In the genomic region with DNA sequence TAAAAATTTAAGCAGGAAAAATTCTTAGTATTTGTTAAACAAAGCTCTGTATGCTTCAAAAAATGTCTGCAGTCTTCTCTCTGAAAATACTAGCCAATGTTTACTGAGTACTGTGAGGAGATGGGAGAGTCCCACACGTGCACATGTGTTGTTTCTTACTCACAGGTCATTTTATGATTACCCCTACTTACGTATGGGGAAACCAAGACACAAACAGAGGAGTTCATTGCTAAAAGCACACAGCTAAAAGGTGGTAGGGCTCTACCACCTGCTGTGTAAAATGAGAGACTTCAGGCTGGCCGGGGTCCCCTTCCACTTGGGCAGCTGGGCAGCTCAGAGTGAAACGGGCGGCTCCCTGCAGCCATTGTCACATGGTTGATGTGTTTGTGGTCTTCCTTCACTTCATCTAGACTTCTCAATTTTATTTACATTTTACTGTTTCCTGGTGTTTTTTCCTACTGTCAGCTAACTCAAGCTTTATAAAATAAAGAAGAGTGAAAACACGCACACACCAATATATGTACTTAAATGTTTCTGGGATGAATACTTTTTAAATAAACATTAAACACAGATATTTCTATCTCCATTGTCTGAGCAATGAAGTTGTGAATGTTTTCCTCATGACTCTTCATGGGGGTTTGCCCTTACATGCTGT, we compare ENCODE assay signal across 10 cellular contexts.
DNase-seq lines count a peak whose midpoint lies in the region; ATAC-seq and TF ChIP-seq lines count a peak whose summit lies in the region.
"Had no signal": no experiment of that assay in that cellular context is flagged by ENCODE, and none has a peak within 500 bp of the region (broad histone marks: within the 10 kb centered on the region; RNA-seq: fewer than 3 reads in every experiment).

No MANE protein-coding gene starts in this region.

- POLR2A ChIA-PET in GM10248 (lab: Yijun Ruan, JAX) = interaction anchor here (0.6 kb wide), 1 partner anchor 62 kb away, joined by 4 read pairs; no protein-coding TSS in a partner anchor

- H3K27ac ChIP-seq in right lobe of liver (peak overlapping the region in 2 of 3 donors; percentile 1 to 17), upper lobe of left lung (peak overlapping the region; percentile 78 to 87 (median 80)), coronary artery (peak overlapping the region in 1 of 2 donors; percentile 70)

- ATAC-seq in right lobe of liver = no peak
- no peak for ATAC-seq in upper lobe of left lung (ENCODE audit: low FRiP score in 2 of 2)

- peaks cover 0 to 15% (median 5%) of the 10 kb centered on the region in 4 donors for H3K4me1 ChIP-seq in right lobe of liver
- peaks cover 41 to 79% (median 60%) of the 10 kb centered on the region in 4 donors for H3K4me1 ChIP-seq in upper lobe of left lung

- CTCF ChIA-PET in GM10248 (lab: Yijun Ruan, JAX) = interaction anchor here (0.7 to 2.6 kb wide), 13 partner anchors 8 to 259 kb away, joined by 3 to 12 read pairs (median 3); no protein-coding TSS in a partner anchor

- intact Hi-C loops in activated T-helper 1 cell treated with anti-CD3 and anti-CD28 coated beads, Interleukin-12 subunit alpha, Interleukin-12 subunit beta, Interleukin-2, Interleukin-4 antibody, amounts not matched to agents 30 ng/mL and 10 ng/mL and 1 ng/mL, durations not matched to agents 14 hours and 24 hours and 36 hours (cut with micrococcal nuclease) = loop anchor here (5.0 to 10.0 kb wide), 4 partner anchors 139 to 567 kb away; partner anchors contain the start of genes ZNF236 and ZNF516
- intact Hi-C loops in right lobe of liver (cut with DNase I) = no loop called here

- no peaks in the 10 kb centered on the region for H3K9me3 Mint-ChIP-seq in activated naive CD4-positive, alpha-beta T cell treated with anti-CD3 and anti-CD28 coated beads, Interleukin-2, amount 50 U/mL, for 24 hours
- no peaks in the 10 kb centered on the region for H3K9me3 Mint-ChIP-seq in activated T-helper 1 cell treated with anti-CD3 and anti-CD28 coated beads, Interleukin-12 subunit alpha, Interleukin-12 subunit beta, Interleukin-2, Interleukin-4 antibody, amounts not matched to agents 30 ng/mL and 10 ng/mL and 1 ng/mL, durations not matched to agents 14 hours and 24 hours and 36 hours

- H3K4me1 Mint-ChIP-seq in activated naive CD4-positive, alpha-beta T cell treated with anti-CD3 and anti-CD28 coated beads, Interleukin-2, amount 50 U/mL, for 24 hours = peaks cover 86% of the 10 kb centered on the region
- H3K4me1 Mint-ChIP-seq in activated T-helper 1 cell treated with anti-CD3 and anti-CD28 coated beads, Interleukin-12 subunit alpha, Interleukin-12 subunit beta, Interleukin-2, Interleukin-4 antibody, amounts not matched to agents 30 ng/mL and 10 ng/mL and 1 ng/mL, durations not matched to agents 14 hours and 24 hours and 36 hours (ENCODE audit: low read depth) = peaks cover 85% of the 10 kb centered on the region

- no peaks in the 10 kb centered on the region for H3K27me3 ChIP-seq in right lobe of liver
- H3K27me3 ChIP-seq in upper lobe of left lung = no peaks in the 10 kb centered on the region

- H3K27me3 Mint-ChIP-seq in activated naive CD4-positive, alpha-beta T cell treated with anti-CD3 and anti-CD28 coated beads, Interleukin-2, amount 50 U/mL, for 24 hours = no peaks in the 10 kb centered on the region
- no peaks in the 10 kb centered on the region for H3K27me3 Mint-ChIP-seq in activated T-helper 1 cell treated with anti-CD3 and anti-CD28 coated beads, Interleukin-12 subunit alpha, Interleukin-12 subunit beta, Interleukin-2, Interleukin-4 antibody, amounts not matched to agents 30 ng/mL and 10 ng/mL and 1 ng/mL, durations not matched to agents 14 hours and 24 hours and 36 hours (ENCODE audit: insufficient read depth)

- WGBS in right lobe of liver (ENCODE audit: insufficient coverage, low coverage, low lambda C conversion rate, missing lambda C conversion rate) = 65% methylated on average over 6 of the region's 6 CpGs
- WGBS in upper lobe of left lung, 2 donors = 67 to 71% methylated on average over 6 of the region's 6 CpGs

- TF ChIP-seq CTCF in right lobe of liver (IDR thresholded peaks at IDR 0.05) (no peak), upper lobe of left lung (IDR thresholded peaks at IDR 0.05) (no peak), GM10248 (IDR thresholded peaks at IDR 0.05; ENCODE audit: control extremely low read depth, extremely low read depth, low read depth, missing control alignments) (no peak), coronary artery (IDR thresholded peaks at IDR 0.05) (no peak)

- no peak for TF ChIP-seq EP300 in upper lobe of left lung (IDR thresholded peaks at IDR 0.05)

- TF ChIP-seq POLR2A in right lobe of liver (IDR thresholded peaks at IDR 0.05) = no peak
- TF ChIP-seq POLR2A in upper lobe of left lung (IDR thresholded peaks at IDR 0.05) = no peak

- H3K4me3 ChIP-seq in right lobe of liver (no peak overlapping the region), upper lobe of left lung (no peak overlapping the region), coronary artery (no peak overlapping the region)

- peaks cover 26% of the 10 kb centered on the region for H3K36me3 Mint-ChIP-seq in activated naive CD4-positive, alpha-beta T cell treated with anti-CD3 and anti-CD28 coated beads, Interleukin-2, amount 50 U/mL, for 24 hours
- peaks cover 46% of the 10 kb centered on the region for H3K36me3 Mint-ChIP-seq in activated T-helper 1 cell treated with anti-CD3 and anti-CD28 coated beads, Interleukin-12 subunit alpha, Interleukin-12 subunit beta, Interleukin-2, Interleukin-4 antibody, amounts not matched to agents 30 ng/mL and 10 ng/mL and 1 ng/mL, durations not matched to agents 14 hours and 24 hours and 36 hours (ENCODE audit: low read depth)

- H3K4me3 Mint-ChIP-seq in activated naive CD4-positive, alpha-beta T cell treated with anti-CD3 and anti-CD28 coated beads, Interleukin-2, amount 50 U/mL, for 24 hours = peak overlapping the region; percentile 49
- peak overlapping the region; percentile 76 for H3K4me3 Mint-ChIP-seq in activated T-helper 1 cell treated with anti-CD3 and anti-CD28 coated beads, Interleukin-12 subunit alpha, Interleukin-12 subunit beta, Interleukin-2, Interleukin-4 antibody, amounts not matched to agents 30 ng/mL and 10 ng/mL and 1 ng/mL, durations not matched to agents 14 hours and 24 hours and 36 hours

- H3K9me3 ChIP-seq in right lobe of liver (no peaks in the 10 kb centered on the region), upper lobe of left lung (no peaks in the 10 kb centered on the region)

- H3K36me3 ChIP-seq in right lobe of liver (peaks cover 0 to 24% (median 0%) of the 10 kb centered on the region in 4 donors), upper lobe of left lung (peaks cover 0 to 6% (median 2%) of the 10 kb centered on the region in 4 donors)

- peak overlapping the region; percentile 84 for H3K27ac Mint-ChIP-seq in activated naive CD4-positive, alpha-beta T cell treated with anti-CD3 and anti-CD28 coated beads, Interleukin-2, amount 50 U/mL, for 24 hours
- H3K27ac Mint-ChIP-seq in activated T-helper 1 cell treated with anti-CD3 and anti-CD28 coated beads, Interleukin-12 subunit alpha, Interleukin-12 subunit beta, Interleukin-2, Interleukin-4 antibody, amounts not matched to agents 30 ng/mL and 10 ng/mL and 1 ng/mL, durations not matched to agents 14 hours and 24 hours and 36 hours = peak overlapping the region; percentile 97

- no peak for DNase-seq in activated naive CD4-positive, alpha-beta T cell treated with Interleukin-2 at 50 U/mL for 16 hours
- no peak for DNase-seq in activated T-helper 1 cell treated with anti-CD3 and anti-CD28 coated beads, Interleukin-12 subunit alpha, Interleukin-12 subunit beta, Interleukin-2, Interleukin-4 antibody, amounts not matched to agents 30 ng/mL and 10 ng/mL and 1 ng/mL, durations not matched to agents 14 hours and 24 hours and 36 hours (ENCODE audit: low spot score)
- no peak for DNase-seq in right lobe of liver
- DNase-seq in upper lobe of left lung = no peak
- DNase-seq in NCI-H2107 treated with DMSO at 0.1 percent for 48 hours (lab: John Stamatoyannopoulos, UW; ENCODE audit: unreplicated experiment) = no peak
- no peak for DNase-seq in GM10248 (ENCODE audit: extremely low spot score)
- no peak for DNase-seq in coronary artery (ENCODE audit: low spot score)
- DNase-seq: cortex of kidney; stimulated activated CD4-positive, alpha-beta T cell treated with anti-CD3 and anti-CD28 coated beads, Interleukin-12 subunit alpha, Interleukin-12 subunit beta, amount 100 ng/mL, for 4 hours had no signal
